In genomic region chr7:33726582-33726981, GRCh38 we compare ENCODE assay signal across 30 cellular contexts.
DNase-seq lines count a peak whose midpoint lies in the region; ATAC-seq, FAIRE-seq and TF ChIP-seq lines count a peak whose summit lies in the region.
"Had no signal": no experiment of that assay in that cellular context is flagged by ENCODE, and none has a peak within 500 bp of the region (broad histone marks: within the 10 kb centered on the region; RNA-seq: fewer than 3 reads in every experiment).

No MANE protein-coding gene starts in this region.

- H3K36me3 Mint-ChIP-seq in GM23338 (ENCODE audit: low read depth) (0 out of 3 replicates have a peak, but pooled peaks cover 4% of the 10 kb centered on the region), nephron (ENCODE audit: low read depth) (no peaks in the 10 kb centered on the region)
- H3K36me3 Mint-ChIP-seq: mesothelial cell of epicardium had no signal

- TF ChIP-seq POLR2A in H54 (IDR thresholded peaks at IDR 0.05; ENCODE audit: low read depth, low read length): no peak

- H3K27me3 Mint-ChIP-seq in GM23338 (ENCODE audit: insufficient read depth, low read depth, poor library complexity): peaks cover under 1% of the 10 kb centered on the region
- peaks cover 11% of the 10 kb centered on the region for H3K27me3 Mint-ChIP-seq in nephron (ENCODE audit: low read depth)
- H3K27me3 Mint-ChIP-seq: activated B cell treated with CpG ODN at 0.5 μM for 24 hours; activated naive CD8-positive, alpha-beta T cell; naive thymus-derived CD8-positive, alpha-beta T cell had no signal

- no peak overlapping the region for H3K4me3 ChIP-seq in GM23338
- H3K4me3 ChIP-seq: BLaER1 treated with 17β-estradiol and CSF1 and Interleukin-3, amounts not matched to agents 10 nM and 100 nM; esophagus muscularis mucosa; gastrocnemius medialis; pancreas; sigmoid colon; thoracic aorta had no signal

- no peaks in the 10 kb centered on the region for H3K79me2 ChIP-seq in GM23338 (replicated peaks; ENCODE audit: insufficient read depth)

- DNase-seq in GM23338 (ENCODE audit: low spot score): peak; percentile 77
- peak; percentile 19 for DNase-seq in SK-MEL-5 (ENCODE audit: low read depth, low spot score)
- no peak for DNase-seq in left ventricle myocardium superior
- no peak for DNase-seq in HEK293T (ENCODE audit: extremely low spot score)
- no peak for DNase-seq in H54 (ENCODE audit: insufficient read length, low spot score)
- DNase-seq: activated B cell treated with CpG ODN at 0.5 μM for 24 hours; activated CD4-positive, alpha-beta T cell treated with anti-CD3 and anti-CD28 coated beads, Interleukin-2, amount 50 U/mL, for 4 hours; aorta; DND-41; effector CD4-positive, alpha-beta T cell; gastrocnemius medialis; hypothalamus; naive thymus-derived CD8-positive, alpha-beta T cell; NCI-H1417; NCI-H2081 treated with DMSO at 0.1 percent for 48 hours; NCI-H446 treated with DMSO at 0.1 percent for 48 hours; pancreas; sigmoid colon; stimulated activated naive CD8-positive, alpha-beta T cell treated with anti-CD3 and anti-CD28 coated beads, Interleukin-15, Interleukin-2, amounts not matched to agents 100 U/mL and 50 U/mL, for 24 hours; T1000 had no signal

- TF ChIP-seq CTCF in GM23338 (conservative IDR thresholded peaks at IDR 0.05; ENCODE audit: low read depth in 2 of 2) (no peak), nephron (IDR thresholded peaks at IDR 0.05; ENCODE audit: unreplicated experiment in 3 of 3) (no peak)

- H2AFZ ChIP-seq in GM23338: no peak overlapping the region

- H4K20me1 ChIP-seq in GM23338 (replicated peaks; ENCODE audit: insufficient read depth): no peaks in the 10 kb centered on the region
- H4K20me1 ChIP-seq: BLaER1 treated with 17β-estradiol and CSF1 and Interleukin-3, amounts not matched to agents 10 nM and 100 nM had no signal

- no peaks in the 10 kb centered on the region for H3F3A ChIP-seq in GM23338 (replicated peaks; ENCODE audit: low read depth)

- peak; percentile 82 for ATAC-seq in GM23338
- peak; percentile 47 for ATAC-seq in left ventricle myocardium superior
- no peak for ATAC-seq in GM21619 (IDR thresholded peaks at IDR 0.05; ENCODE audit: unreplicated experiment)
- ATAC-seq in GM21786 (IDR thresholded peaks at IDR 0.05; ENCODE audit: unreplicated experiment): no peak
- ATAC-seq: gastrocnemius medialis; naive thymus-derived CD8-positive, alpha-beta T cell; pancreas; stimulated activated naive CD8-positive, alpha-beta T cell treated with anti-CD3 and anti-CD28 coated beads, Interleukin-15, Interleukin-2, amounts not matched to agents 100 U/mL and 50 U/mL, for 24 hours had no signal

- H3K4me2 ChIP-seq in GM23338: peak overlapping the region; percentile 68; the same call in 1 of the 2 replicates
- H3K4me2 ChIP-seq: BLaER1 treated with 17β-estradiol and CSF1 and Interleukin-3, amounts not matched to agents 10 nM and 100 nM had no signal

- in situ Hi-C loops in SK-MEL-5 (cut with HindIII; ENCODE audit: low pct_unique_long_range_greater_than_20kb, low sequenced_read_pairs): no loop called here

- POLR2A ChIA-PET in HEK293T (lab: Yijun Ruan, JAX): interaction anchor here (0.8 to 1.2 kb wide), 2 partner anchors 17 to 178 kb away, joined by 3 to 4 read pairs; no protein-coding TSS in a partner anchor

- H3K27me3 ChIP-seq in GM23338 (ENCODE audit: insufficient read depth): no peaks in the 10 kb centered on the region
- H3K27me3 ChIP-seq: BLaER1 treated with 17β-estradiol and CSF1 and Interleukin-3, amounts not matched to agents 10 nM and 100 nM; esophagus muscularis mucosa; gastrocnemius medialis; pancreas; sigmoid colon had no signal

- CTCF ChIA-PET in HEK293T (lab: Yijun Ruan, JAX): interaction anchor here (0.8 kb wide), 1 partner anchor 267 kb away, joined by 3 read pairs; no protein-coding TSS in a partner anchor

- H3K4me1 Mint-ChIP-seq in GM23338: peaks cover 20% of the 10 kb centered on the region
- peaks cover 80% of the 10 kb centered on the region for H3K4me1 Mint-ChIP-seq in nephron
- H3K4me1 Mint-ChIP-seq: activated B cell treated with CpG ODN at 0.5 μM for 24 hours had no signal

- H3K9me2 ChIP-seq in GM23338 (ENCODE audit: insufficient read depth): no peaks in the 10 kb centered on the region

- intact Hi-C loops in left ventricle myocardium superior (cut with micrococcal nuclease): no loop called here

- no peak for FAIRE-seq in H54 (lab: Jason Lieb, UNC)
- FAIRE-seq: islet of Langerhans, pancreas had no signal

- H3K36me3 ChIP-seq in GM23338 (ENCODE audit: insufficient read depth): no peaks in the 10 kb centered on the region
- H3K36me3 ChIP-seq: BLaER1 treated with 17β-estradiol and CSF1 and Interleukin-3, amounts not matched to agents 10 nM and 100 nM; esophagus muscularis mucosa; gastrocnemius medialis; pancreas; sigmoid colon; thoracic aorta had no signal

- no peak overlapping the region for H3K27ac ChIP-seq in GM23338 (ENCODE audit: low read depth)
- H3K27ac ChIP-seq: BLaER1 treated with 17β-estradiol and CSF1 and Interleukin-3, amounts not matched to agents 10 nM and 100 nM; esophagus muscularis mucosa; gastrocnemius medialis; pancreas; sigmoid colon; thoracic aorta had no signal

- H3K9me3 Mint-ChIP-seq in GM23338: 0 out of 3 replicates have a peak, but pooled peaks cover 2% of the 10 kb centered on the region
- H3K9me3 Mint-ChIP-seq in nephron: no peaks in the 10 kb centered on the region
- H3K9me3 Mint-ChIP-seq: activated B cell treated with CpG ODN at 0.5 μM for 24 hours; activated T-helper 1 cell treated with anti-CD3 and anti-CD28 coated beads, Interleukin-12 subunit alpha, Interleukin-12 subunit beta, Interleukin-2, Interleukin-4 antibody, amounts not matched to agents 30 ng/mL and 10 ng/mL and 1 ng/mL, durations not matched to agents 14 hours and 24 hours and 36 hours; mesothelial cell of epicardium had no signal

- H3K4me1 ChIP-seq in GM23338 (ENCODE audit: insufficient read depth): peaks cover 15% of the 10 kb centered on the region
- H3K4me1 ChIP-seq: pancreas had no signal

- H3K4me3 Mint-ChIP-seq in GM23338 (no peak overlapping the region), nephron (peak overlapping the region in 1 of 3 experiments; percentile 4)
- H3K4me3 Mint-ChIP-seq: activated B cell treated with CpG ODN at 0.5 μM for 24 hours; activated naive CD8-positive, alpha-beta T cell; activated T-helper 1 cell treated with anti-CD3 and anti-CD28 coated beads, Interleukin-12 subunit alpha, Interleukin-12 subunit beta, Interleukin-2, Interleukin-4 antibody, amounts not matched to agents 30 ng/mL and 10 ng/mL and 1 ng/mL, durations not matched to agents 14 hours and 24 hours and 36 hours; mesothelial cell of epicardium; naive thymus-derived CD8-positive, alpha-beta T cell had no signal

- H3K27ac Mint-ChIP-seq in GM23338 (no peak overlapping the region), nephron (peak overlapping the region; percentile 32 to 51 (median 35))
- H3K27ac Mint-ChIP-seq: activated B cell treated with CpG ODN at 0.5 μM for 24 hours; activated naive CD8-positive, alpha-beta T cell; activated T-helper 1 cell treated with anti-CD3 and anti-CD28 coated beads, Interleukin-12 subunit alpha, Interleukin-12 subunit beta, Interleukin-2, Interleukin-4 antibody, amounts not matched to agents 30 ng/mL and 10 ng/mL and 1 ng/mL, durations not matched to agents 14 hours and 24 hours and 36 hours; mesothelial cell of epicardium; naive thymus-derived CD8-positive, alpha-beta T cell had no signal

TF ChIP-seq in GM23338, 12 proteins besides CTCF, POLR2A, EP300 and RAD21 (continues in another document):
- TF ChIP-seq POLR2AphosphoS5 (IDR thresholded peaks at IDR 0.05; ENCODE audit: low read depth): no peak

TF ChIP-seq in HEK293T, 16 proteins besides CTCF, POLR2A, EP300 and RAD21:
- no peak for TF ChIP-seq L3MBTL2 (conservative IDR thresholded peaks at IDR 0.05)
- no peak for TF ChIP-seq TARDBP (IDR thresholded peaks at IDR 0.05)
- TF ChIP-seq SP1 (IDR thresholded peaks at IDR 0.05): no peak
- TF ChIP-seq SUZ12 (IDR thresholded peaks at IDR 0.05): no peak
- TF ChIP-seq FOXA1 (IDR thresholded peaks at IDR 0.05): no peak
- TF ChIP-seq ARNT (IDR thresholded peaks at IDR 0.05): no peak
- TF ChIP-seq HDGF (IDR thresholded peaks at IDR 0.05; ENCODE audit: borderline replicate concordance): no peak
- TF ChIP-seq FOXM1 (IDR thresholded peaks at IDR 0.05; ENCODE audit: borderline replicate concordance): no peak
- no peak for TF ChIP-seq BHLHE40 (IDR thresholded peaks at IDR 0.05; ENCODE audit: borderline replicate concordance)
- TF ChIP-seq ELF4 (IDR thresholded peaks at IDR 0.05): no peak
- TF ChIP-seq NFRKB (IDR thresholded peaks at IDR 0.05): no peak
- TF ChIP-seq ZNF384 (IDR thresholded peaks at IDR 0.05): no peak
- TF ChIP-seq LEF1 (IDR thresholded peaks at IDR 0.05; ENCODE audit: borderline replicate concordance): no peak
- TF ChIP-seq CTBP1 (IDR thresholded peaks at IDR 0.05; ENCODE audit: borderline replicate concordance): no peak

Comparison
In these comparisons a context has a peak if more than half of its experiments do, and no peak if none do; other contexts are left out.
1. ATAC-seq: peak in GM23338 (single experiment) and left ventricle myocardium superior (single experiment); none in GM21619 (single experiment) and GM21786 (single experiment).
2. DNase-seq: peak in GM23338 (single experiment) and SK-MEL-5 (single experiment); none in left ventricle myocardium superior (single experiment), HEK293T (single experiment) and H54 (single experiment).